Comparison of ENCODE assay signal across 7 cellular contexts in the genomic region with DNA sequence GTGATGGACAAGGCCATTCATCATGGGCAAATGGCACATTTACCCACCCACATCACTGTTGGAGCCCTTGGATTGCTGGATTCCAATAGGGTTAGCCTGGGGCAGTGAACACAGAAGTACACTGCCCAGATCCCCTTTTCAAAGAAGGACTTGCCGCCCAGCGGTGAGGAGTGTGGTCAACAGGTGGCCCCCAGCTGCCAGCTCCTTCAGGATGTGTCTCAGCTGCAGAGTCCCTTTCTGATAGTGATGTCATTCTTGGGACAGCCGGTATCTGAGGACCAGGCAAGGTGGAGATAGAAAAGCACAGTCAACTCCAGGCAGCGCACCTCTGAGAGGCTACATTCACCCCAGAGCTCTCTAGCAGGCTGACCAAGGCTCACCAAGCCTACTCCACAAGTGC. TPM values are rescaled to one million over a fixed set of nuclear protein-coding genes. Genes with fewer than 3 reads are reported as not detected.
"Had no signal": no experiment of that assay in that cellular context is flagged by ENCODE, and none has a peak within 500 bp of the region (broad histone marks: within the 10 kb centered on the region; RNA-seq: fewer than 3 reads in every experiment).

No MANE protein-coding gene starts in this region.

- H3K9ac ChIP-seq: GM23248 had no signal

- H3K36me3 ChIP-seq: HAP-1 had no signal

- DNase-seq: GM23248, GOT3, H7, IMR-90, KG1 had no signal

- H3K27ac ChIP-seq: GM23248 had no signal

- H3K4me1 ChIP-seq: HAP-1 had no signal

- H3K4me3 ChIP-seq: GM23248, HAP-1, K562 had no signal

- H3K9me3 ChIP-seq: HAP-1 had no signal

- H2AFZ ChIP-seq: GM23248 had no signal

RNA-seq across cellular contexts. Expression of gene ERICH6B, which starts 16.9 kb away (rescaled TPM):
- polyA plus RNA-seq: GM23248, IMR-90, K562 had no signal
